In genomic region chr19:6753178-6754031, GRCh38 we compare ENCODE assay signal across 1 cellular context.
TF ChIP-seq lines count a peak whose summit lies in the region.

No MANE protein-coding gene starts in this region.

TF ChIP-seq in SK-N-SH, 30 proteins besides CTCF, POLR2A, EP300 and RAD21 (continued from another document):
- TF ChIP-seq USF1 (IDR thresholded peaks at IDR 0.05; ENCODE audit: borderline replicate concordance, low read depth) (peak; percentile 69; the same call in 1 of the 2 replicates), REST (IDR thresholded peaks at IDR 0.05; ENCODE audit: low read depth, low read length) (no peak), TCF12 (IDR thresholded peaks at IDR 0.05) (no peak), PBX3 (IDR thresholded peaks at IDR 0.05) (no peak), TEAD4 (IDR thresholded peaks at IDR 0.05; ENCODE audit: borderline replicate concordance, insufficient read depth) (no peak), GABPA (IDR thresholded peaks at IDR 0.05; ENCODE audit: low read depth) (no peak), JUND (IDR thresholded peaks at IDR 0.05) (no peak), RXRA (IDR thresholded peaks at IDR 0.05; ENCODE audit: borderline replicate concordance, low read depth) (no peak), EZH2phosphoT487 (IDR thresholded peaks at IDR 0.05; ENCODE audit: borderline replicate concordance, low read depth) (no peak), GATA2 (CRISPR knock-in tag; IDR thresholded peaks at IDR 0.05) (no peak)
TF ChIP-seq in SK-N-SH: peak in this region for 3.
